ENCODE assay signal across 16 cellular contexts in the genomic region with DNA sequence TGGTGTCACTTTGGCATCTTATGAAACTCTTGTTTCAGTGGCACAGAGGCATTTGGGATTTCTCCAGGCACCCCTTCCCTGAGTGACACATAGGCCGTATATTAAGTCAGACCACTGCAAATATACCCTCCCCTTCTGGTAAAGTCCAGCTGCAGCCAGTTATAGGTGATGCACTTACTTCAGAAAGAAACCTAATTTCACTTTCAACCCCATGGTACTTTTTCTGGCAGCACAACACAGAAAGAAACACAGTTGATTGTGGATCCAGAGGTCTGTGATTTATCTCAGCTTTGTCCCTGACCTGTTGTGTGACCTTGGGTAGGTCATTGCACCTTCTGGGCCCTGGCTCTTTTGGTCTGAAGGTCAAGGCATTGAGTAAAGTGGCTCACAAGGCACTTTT.
DNase-seq lines count a peak whose midpoint lies in the region; ATAC-seq and TF ChIP-seq lines count a peak whose summit lies in the region.
"Had no signal": no experiment of that assay in that cellular context is flagged by ENCODE, and none has a peak within 500 bp of the region (broad histone marks: within the 10 kb centered on the region; RNA-seq: fewer than 3 reads in every experiment).

No MANE protein-coding gene starts in this region.

- no peaks in the 10 kb centered on the region for H4K20me1 ChIP-seq in PC-9 (ENCODE audit: insufficient read depth)

- POLR2A ChIA-PET in PC-9 (lab: Charles Lee; ENCODE audit: unreplicated experiment) = no interaction called here
- POLR2A ChIA-PET in activated CD4-positive, alpha-beta memory T cell treated with anti-CD3 and anti-CD28 coated beads, Interleukin-2, amount 10 ng/mL, durations not matched to agents 7 days and 5 days (lab: Charles Lee) = no interaction called here

- intact Hi-C loops in PC-9 (cut with micrococcal nuclease; ENCODE audit: unreplicated experiment) = no loop called here

- BruUV-seq in PC-9 (replicated peaks; lab: Mats Ljungman, UMichigan) = no TSS peak

- no peak overlapping the region for H3K27ac ChIP-seq in PC-9
- H3K27ac ChIP-seq: 22Rv1, breast epithelium, tibial artery had no signal

- H3K79me2 ChIP-seq in PC-9 (ENCODE audit: low read depth) = no peaks in the 10 kb centered on the region

- no peaks in the 10 kb centered on the region for H3K36me3 ChIP-seq in PC-9 (ENCODE audit: low read depth)
- H3K36me3 ChIP-seq: breast epithelium, tibial artery had no signal

- peak; percentile 34 for ATAC-seq in stimulated activated naive CD8-positive, alpha-beta T cell treated with anti-CD3 and anti-CD28 coated beads, Interleukin-15, amount 100 ng/mL, for 72 hours
- no peak for ATAC-seq in stimulated activated naive CD8-positive, alpha-beta T cell treated with anti-CD3 and anti-CD28 coated beads, Interleukin-15, Interleukin-2, amounts not matched to agents 100 U/mL and 50 U/mL, for 24 hours
- ATAC-seq in GM21717 (IDR thresholded peaks at IDR 0.05; ENCODE audit: unreplicated experiment) (peak; percentile 84), HG03108 (IDR thresholded peaks at IDR 0.05; ENCODE audit: unreplicated experiment) (peak; percentile 71)

- CTCF ChIA-PET in PC-9 (lab: Charles Lee) = no interaction called here
- CTCF ChIA-PET in activated CD4-positive, alpha-beta memory T cell treated with anti-CD3 and anti-CD28 coated beads, Interleukin-2, amount 10 ng/mL, durations not matched to agents 7 days and 5 days (lab: Charles Lee) = no interaction called here

- H3K4me3 Mint-ChIP-seq in stimulated activated naive CD8-positive, alpha-beta T cell treated with anti-CD3 and anti-CD28 coated beads, Interleukin-15, amount 100 ng/mL, for 72 hours = no peak overlapping the region
- no peak overlapping the region for H3K4me3 Mint-ChIP-seq in activated CD4-positive, alpha-beta memory T cell treated with anti-CD3 and anti-CD28 coated beads, Interleukin-2, amount 10 ng/mL, durations not matched to agents 7 days and 5 days
- H3K4me3 Mint-ChIP-seq: HFFc6 had no signal

- no peaks in the 10 kb centered on the region for H3K9me2 ChIP-seq in PC-9 (ENCODE audit: insufficient read depth)

- H2AFZ ChIP-seq in PC-9 = no peak overlapping the region

- H3K4me3 ChIP-seq in PC-9 = no peak overlapping the region
- H3K4me3 ChIP-seq: breast epithelium, tibial artery had no signal

- no peaks in the 10 kb centered on the region for H3K27me3 ChIP-seq in PC-9 (ENCODE audit: insufficient read depth, low read depth)
- H3K27me3 ChIP-seq: breast epithelium, tibial artery had no signal

- H3K27ac Mint-ChIP-seq in stimulated activated naive CD8-positive, alpha-beta T cell treated with anti-CD3 and anti-CD28 coated beads, Interleukin-15, amount 100 ng/mL, for 72 hours = no peak overlapping the region
- no peak overlapping the region for H3K27ac Mint-ChIP-seq in activated CD4-positive, alpha-beta memory T cell treated with anti-CD3 and anti-CD28 coated beads, Interleukin-2, amount 10 ng/mL, durations not matched to agents 7 days and 5 days
- H3K27ac Mint-ChIP-seq: HFFc6 had no signal

- H3K36me3 Mint-ChIP-seq in activated CD4-positive, alpha-beta memory T cell treated with anti-CD3 and anti-CD28 coated beads, Interleukin-2, amount 10 ng/mL, durations not matched to agents 7 days and 5 days (ENCODE audit: low read depth) = no peaks in the 10 kb centered on the region

- peaks cover 12% of the 10 kb centered on the region for H3K27me3 Mint-ChIP-seq in stimulated activated naive CD8-positive, alpha-beta T cell treated with anti-CD3 and anti-CD28 coated beads, Interleukin-15, amount 100 ng/mL, for 72 hours
- no peaks in the 10 kb centered on the region for H3K27me3 Mint-ChIP-seq in activated CD4-positive, alpha-beta memory T cell treated with anti-CD3 and anti-CD28 coated beads, Interleukin-2, amount 10 ng/mL, durations not matched to agents 7 days and 5 days

- peaks cover 13% of the 10 kb centered on the region for H3K4me1 Mint-ChIP-seq in stimulated activated naive CD8-positive, alpha-beta T cell treated with anti-CD3 and anti-CD28 coated beads, Interleukin-15, amount 100 ng/mL, for 72 hours
- H3K4me1 Mint-ChIP-seq in activated CD4-positive, alpha-beta memory T cell treated with anti-CD3 and anti-CD28 coated beads, Interleukin-2, amount 10 ng/mL, durations not matched to agents 7 days and 5 days = no peaks in the 10 kb centered on the region

- no peak overlapping the region for H3K4me2 ChIP-seq in PC-9

- no peak for TF ChIP-seq CTCF in PC-9 (conservative IDR thresholded peaks at IDR 0.05)

- H3K4me1 ChIP-seq in PC-9 (replicated peaks; ENCODE audit: insufficient read depth) = no peaks in the 10 kb centered on the region
- H3K4me1 ChIP-seq: breast epithelium, tibial artery had no signal

- peaks cover 11 to 15% of the 10 kb centered on the region in 2 donors for H3K9me3 Mint-ChIP-seq in stimulated activated naive CD8-positive, alpha-beta T cell treated with anti-CD3 and anti-CD28 coated beads, Interleukin-15, amount 100 ng/mL, for 72 hours
- H3K9me3 Mint-ChIP-seq in activated CD4-positive, alpha-beta memory T cell treated with anti-CD3 and anti-CD28 coated beads, Interleukin-2, amount 10 ng/mL, durations not matched to agents 7 days and 5 days = peaks cover 5% of the 10 kb centered on the region

- no peaks in the 10 kb centered on the region for H3F3A ChIP-seq in PC-9 (ENCODE audit: insufficient read depth, low read depth)

- no peaks in the 10 kb centered on the region for H3K9me3 ChIP-seq in PC-9 (ENCODE audit: insufficient read depth, low read depth)
- H3K9me3 ChIP-seq: breast epithelium, tibial artery had no signal

- no peak for DNase-seq in stimulated activated naive CD8-positive, alpha-beta T cell treated with anti-CD3 and anti-CD28 coated beads, Interleukin-15, amount 100 ng/mL, for 72 hours
- no peak for DNase-seq in stimulated activated naive CD8-positive, alpha-beta T cell treated with anti-CD3 and anti-CD28 coated beads, Interleukin-15, Interleukin-2, amounts not matched to agents 100 U/mL and 50 U/mL, for 24 hours
- DNase-seq in GDM1 (lab: John Stamatoyannopoulos, UW) (no peak), PC-9 (no peak), T1000 (lab: John Stamatoyannopoulos, UW) (no peak)
- no peak for DNase-seq in activated CD4-positive, alpha-beta memory T cell treated with anti-CD3 and anti-CD28 coated beads, Interleukin-2, amount 10 ng/mL, durations not matched to agents 7 days and 5 days
- DNase-seq: activated CD4-positive, alpha-beta T cell treated with anti-CD3 and anti-CD28 coated beads for 4 hours; activated gamma-delta T cell treated with Interleukin-2 at 50 U/mL for 16 hours; HFFc6; hippocampal formation; NCI-H2029; tibial artery had no signal
